12 cellular contexts compared by ENCODE assay signal in genomic region chr4:75248770-75249467, GRCh38.
DNase-seq lines count a peak whose midpoint lies in the region; ATAC-seq and TF ChIP-seq lines count a peak whose summit lies in the region.
"Had no signal": no experiment of that assay in that cellular context is flagged by ENCODE, and none has a peak within 500 bp of the region (broad histone marks: within the 10 kb centered on the region; RNA-seq: fewer than 3 reads in every experiment).

No MANE protein-coding gene starts in this region.

- H3K9me3 ChIP-seq in left lung = peaks cover 0 to 3% of the 10 kb centered on the region in 2 donors

- TF ChIP-seq POLR2A in GM18505 (IDR thresholded peaks at IDR 0.05; ENCODE audit: borderline replicate concordance, extremely low read depth, insufficient read depth, insufficient read length) = no peak

- no peaks in the 10 kb centered on the region for H3K36me3 ChIP-seq in left lung

- H3K4me1 ChIP-seq in left lung = no peaks in the 10 kb centered on the region

- no peak overlapping the region for H3K4me3 ChIP-seq in left lung

- no peaks in the 10 kb centered on the region for H3K27me3 ChIP-seq in left lung

- ATAC-seq in left lung (peak; percentile 91), GM21723 (IDR thresholded peaks at IDR 0.05; ENCODE audit: unreplicated experiment) (no peak), HG03097 (IDR thresholded peaks at IDR 0.05; ENCODE audit: low FRiP score, unreplicated experiment) (no peak), HG03342 (IDR thresholded peaks at IDR 0.05; ENCODE audit: unreplicated experiment) (no peak), GM18505 (IDR thresholded peaks at IDR 0.05; ENCODE audit: unreplicated experiment) (no peak)

- intact Hi-C loops in left lung (cut with DNase I) = no loop called here

- no peak for TF ChIP-seq CTCF in 22Rv1 (IDR thresholded peaks at IDR 0.05)
- TF ChIP-seq CTCF in left lung (IDR thresholded peaks at IDR 0.05) = no peak

- H3K27ac ChIP-seq in 22Rv1 (0 out of 2 replicates have a peak overlapping the region, but pooled peaks have one; percentile 17), left lung (no peak overlapping the region)

- DNase-seq in LoVo (ENCODE audit: low spot score) (peak; percentile 75), SW480 (ENCODE audit: low spot score) (peak; percentile 6), left lung (no peak)
- DNase-seq: activated CD4-positive, alpha-beta T cell treated with anti-CD3 and anti-CD28 coated beads for 1 hour; KG1; NCI-H1930; T-helper 1 cell had no signal

Comparison
In these comparisons a context has a peak if more than half of its experiments do, and no peak if none do; other contexts are left out.
1. DNase-seq: peak in LoVo (single experiment) and SW480 (single experiment); none in left lung (0 of 2).